In the genomic region with DNA sequence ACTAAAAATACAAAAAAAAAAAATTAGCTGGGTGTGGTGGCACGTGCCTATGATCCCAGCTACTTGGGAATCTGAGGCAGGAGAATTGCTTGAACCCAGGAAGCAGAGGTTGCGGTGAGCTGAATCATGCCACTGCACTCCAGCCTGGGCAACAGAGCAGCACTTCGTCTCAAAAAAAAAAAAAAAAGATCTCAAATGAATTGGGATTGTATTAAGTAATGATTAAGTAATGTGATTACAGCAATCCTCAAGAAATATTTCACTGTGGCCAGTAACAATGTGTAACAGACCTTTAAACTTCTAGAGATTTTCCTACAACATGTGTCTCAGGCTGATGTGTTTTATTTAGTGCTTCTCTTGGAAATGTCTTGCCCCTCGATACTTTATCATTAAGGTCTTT, we compare ENCODE assay signal across 10 cellular contexts.
"Had no signal": no experiment of that assay in that cellular context is flagged by ENCODE, and none has a peak within 500 bp of the region (broad histone marks: within the 10 kb centered on the region; RNA-seq: fewer than 3 reads in every experiment).

No MANE protein-coding gene starts in this region.

- ATAC-seq: stimulated activated naive CD8-positive, alpha-beta T cell treated with anti-CD3 and anti-CD28 coated beads, Interleukin-15, amount 100 ng/mL, for 72 hours had no signal

- DNase-seq: activated naive CD4-positive, alpha-beta T cell; activated T-cell treated with anti-CD3 and anti-CD28 coated beads, Interleukin-2, amount 50 U/mL, for 1 hour; esophagus squamous epithelium; hippocampal formation; stimulated activated CD4-positive, alpha-beta T cell treated with anti-CD3 and anti-CD28 coated beads, Interleukin-12 subunit alpha, Interleukin-12 subunit beta, amount 100 ng/mL, for 4 hours; stimulated activated CD4-positive, alpha-beta T cell treated with anti-CD3 and anti-CD28 coated beads, Interleukin-4, amount 100 ng/mL, for 4 hours; stimulated activated naive CD8-positive, alpha-beta T cell treated with anti-CD3 and anti-CD28 coated beads, Interleukin-15, amount 100 ng/mL, for 72 hours; tibial artery had no signal

- H3K4me3 ChIP-seq: coronary artery, esophagus squamous epithelium, right atrium auricular region, tibial artery had no signal
